In genomic region chr12:20040194-20040593, GRCh38 we compare ENCODE assay signal across 21 cellular contexts.
"Had no signal": no experiment of that assay in that cellular context is flagged by ENCODE, and none has a peak within 500 bp of the region (broad histone marks: within the 10 kb centered on the region; RNA-seq: fewer than 3 reads in every experiment).

No MANE protein-coding gene starts in this region.

- H3K27ac ChIP-seq: dorsolateral prefrontal cortex, epithelial cell of prostate, gastrocnemius medialis, ovary, psoas muscle, right lobe of liver, vagina had no signal

- H3K27me3 ChIP-seq: dorsolateral prefrontal cortex, gastrocnemius medialis, ovary, right lobe of liver, vagina had no signal

- H3K36me3 ChIP-seq: gastrocnemius medialis, ovary, right lobe of liver, vagina had no signal

- ATAC-seq: esophagus mucosa; gastrocnemius medialis; left colon; natural killer cell; psoas muscle; right lobe of liver; stimulated activated naive B cell treated with anti-CD40 and anti-IgM and Interleukin-4, amounts not matched to agents 10 μg/mL and 1 μg/mL and 100 μg/mL, for 72 hours had no signal

- H3K9me3 ChIP-seq: gastrocnemius medialis, ovary, psoas muscle, right lobe of liver, vagina had no signal

- H3K4me3 ChIP-seq: dorsolateral prefrontal cortex, gastrocnemius medialis, lung, ovary, psoas muscle, right lobe of liver, vagina had no signal

- DNase-seq: dorsolateral prefrontal cortex; effector CD4-positive, alpha-beta T cell; gastrocnemius medialis; head of caudate nucleus; hippocampal formation; left colon; natural killer cell; occipital lobe; ovary; posterior cingulate gyrus; psoas muscle; right lobe of liver; small intestine; stimulated activated CD4-positive, alpha-beta T cell treated with anti-CD3 and anti-CD28 coated beads, Interleukin-15, amount 100 ng/mL, for 24 hours; stimulated activated CD4-positive, alpha-beta T cell treated with anti-CD3 and anti-CD28 coated beads, Interleukin-2, amount 100 ng/mL, for 48 hours; stimulated activated naive B cell treated with anti-CD40 and anti-IgM and Interleukin-4, amounts not matched to agents 10 μg/mL and 1 μg/mL and 100 μg/mL, for 72 hours; trophoblast cell had no signal

- H3K4me1 ChIP-seq: gastrocnemius medialis, psoas muscle, right lobe of liver had no signal
